In genomic region chr1:64578270-64578973, GRCh38 we compare ENCODE assay signal across 20 cellular contexts.
"Had no signal": no experiment of that assay in that cellular context is flagged by ENCODE, and none has a peak within 500 bp of the region (broad histone marks: within the 10 kb centered on the region; RNA-seq: fewer than 3 reads in every experiment).

No MANE protein-coding gene starts in this region.

- ATAC-seq: left lung had no signal

- H3K4me1 ChIP-seq: colonic mucosa, left lung, prostate gland had no signal

- DNase-seq: colonic mucosa; effector CD4-positive, alpha-beta T cell; endodermal cell; hypothalamus; left lung; mesenchymal stem cell; naive B cell; retina; small intestine; stimulated activated CD4-positive, alpha-beta T cell treated with anti-CD3 and anti-CD28 coated beads, Interleukin-12 subunit alpha, Interleukin-12 subunit beta, amount 100 ng/mL, for 4 hours; stimulated activated naive CD4-positive, alpha-beta T cell; stomach; substantia nigra; transverse colon had no signal

- H3K27me3 ChIP-seq: colonic mucosa, heart left ventricle, left lung, stomach, transverse colon had no signal

- H3K4me3 ChIP-seq: colonic mucosa, heart left ventricle, left lung, lung, prostate gland, stomach, thoracic aorta, transverse colon had no signal

- H3K36me3 ChIP-seq: colonic mucosa, heart left ventricle, left lung, prostate gland, stomach, thoracic aorta, transverse colon had no signal

- H3K9me3 ChIP-seq: colonic mucosa, heart left ventricle, left lung, prostate gland, stomach, thoracic aorta, transverse colon had no signal

- H2AFZ ChIP-seq: parathyroid adenoma had no signal

- H3K4me1 Mint-ChIP-seq: naive B cell had no signal

- H3K36me3 Mint-ChIP-seq: naive B cell had no signal

- H3K79me2 ChIP-seq: parathyroid adenoma had no signal

- H3K9me3 Mint-ChIP-seq: endodermal cell, nephron had no signal

- H3K27ac ChIP-seq: colonic mucosa, heart left ventricle, left lung, parathyroid adenoma, prostate gland, stomach, thoracic aorta, transverse colon had no signal

- H3K9ac ChIP-seq: parathyroid adenoma had no signal

- H3K27ac Mint-ChIP-seq: endodermal cell had no signal

- H3K4me3 Mint-ChIP-seq: endodermal cell, naive B cell, nephron had no signal
